In genomic region chr6:169803291-169803811, GRCh38 we compare ENCODE assay signal across 13 cellular contexts. TPM values are rescaled to one million over a fixed set of nuclear protein-coding genes. Genes with fewer than 3 reads are reported as not detected.
DNase-seq lines count a peak whose midpoint lies in the region; ATAC-seq and TF ChIP-seq lines count a peak whose summit lies in the region.
"Had no signal": no experiment of that assay in that cellular context is flagged by ENCODE, and none has a peak within 500 bp of the region (broad histone marks: within the 10 kb centered on the region; RNA-seq: fewer than 3 reads in every experiment).

No MANE protein-coding gene starts in this region.

- TF ChIP-seq CTCF in Peyer's patch (IDR thresholded peaks at IDR 0.05), result no peak

- ATAC-seq in GM18505 (IDR thresholded peaks at IDR 0.05; ENCODE audit: unreplicated experiment) (peak; percentile 55), HG02798 (IDR thresholded peaks at IDR 0.05; ENCODE audit: poor library complexity, unreplicated experiment) (peak; percentile 33), HG03521 (IDR thresholded peaks at IDR 0.05; ENCODE audit: unreplicated experiment) (no peak)
- ATAC-seq in naive thymus-derived CD4-positive, alpha-beta T cell, result peak; percentile 7

- H3K4me1 Mint-ChIP-seq in naive thymus-derived CD4-positive, alpha-beta T cell, result peaks cover 49 to 57% (median 52%) of the 10 kb centered on the region in 7 donors

- no peaks in the 10 kb centered on the region for H3K27me3 ChIP-seq in Peyer's patch
- H3K27me3 ChIP-seq in naive thymus-derived CD4-positive, alpha-beta T cell (ENCODE audit: control insufficient read depth in 2 of 2, insufficient read depth in 2 of 2, low read length in 2 of 2), result no peaks in the 10 kb centered on the region
- H3K27me3 ChIP-seq: transverse colon had no signal

- POLR2A ChIA-PET in naive thymus-derived CD4-positive, alpha-beta T cell (lab: Charles Lee), result no interaction called here

- DNase-seq in Peyer's patch (peak in 2 of 3 donors; percentile 41 to 45), midbrain (lab: John Stamatoyannopoulos, UW) (no peak), NCI-H2171 treated with DMSO at 0.1 percent for 48 hours (lab: John Stamatoyannopoulos, UW) (no peak)
- peak in 4 of 9 donors; percentile 11 to 20 (median 15) for DNase-seq in naive thymus-derived CD4-positive, alpha-beta T cell
- no peak for DNase-seq in NK-92 treated with Interleukin-12 subunit alpha and Interleukin-12 subunit beta, amount 100 ng/mL, for 24 hours (lab: John Stamatoyannopoulos, UW)
- DNase-seq: erythroblast; mesendoderm; NCI-H1092; stimulated activated CD4-positive, alpha-beta T cell treated with anti-CD3 and anti-CD28 coated beads, Interleukin-15, amount 100 ng/mL, for 24 hours; transverse colon had no signal

- peaks cover 0 to 9% (median 4%) of the 10 kb centered on the region in 11 donors for H3K9me3 Mint-ChIP-seq in naive thymus-derived CD4-positive, alpha-beta T cell

- TF ChIP-seq POLR2A in GM18505 (IDR thresholded peaks at IDR 0.05; ENCODE audit: borderline replicate concordance, extremely low read depth, insufficient read depth, insufficient read length) (no peak), Peyer's patch (IDR thresholded peaks at IDR 0.05) (no peak)

- H3K27ac ChIP-seq in Peyer's patch, result no peak overlapping the region
- H3K27ac ChIP-seq in naive thymus-derived CD4-positive, alpha-beta T cell (ENCODE audit: low read depth, low read length), result no peak overlapping the region
- H3K27ac ChIP-seq: transverse colon had no signal

- H3K36me3 ChIP-seq in Peyer's patch, result no peaks in the 10 kb centered on the region
- H3K36me3 ChIP-seq in naive thymus-derived CD4-positive, alpha-beta T cell (ENCODE audit: control insufficient read depth in 2 of 3, insufficient read depth in 3 of 3, low read length in 3 of 3), result no peaks in the 10 kb centered on the region
- H3K36me3 ChIP-seq: transverse colon had no signal

- no peaks in the 10 kb centered on the region for H3K4me1 ChIP-seq in Peyer's patch
- peaks cover 25 to 41% of the 10 kb centered on the region in 2 donors for H3K4me1 ChIP-seq in naive thymus-derived CD4-positive, alpha-beta T cell (ENCODE audit: control insufficient read depth in 2 of 2, insufficient read depth in 2 of 2, low read length in 2 of 2)

- no peaks in the 10 kb centered on the region for H3K36me3 Mint-ChIP-seq in naive thymus-derived CD4-positive, alpha-beta T cell

- H3K27me3 Mint-ChIP-seq in naive thymus-derived CD4-positive, alpha-beta T cell, result peaks cover 35 to 46% (median 42%) of the 10 kb centered on the region in 5 donors

- H3K4me3 Mint-ChIP-seq in naive thymus-derived CD4-positive, alpha-beta T cell, result peak overlapping the region in 9 of 10 donors; percentile 0 to 61 (median 41)

- H3K9me3 ChIP-seq in Peyer's patch, result no peaks in the 10 kb centered on the region
- no peaks in the 10 kb centered on the region for H3K9me3 ChIP-seq in naive thymus-derived CD4-positive, alpha-beta T cell (ENCODE audit: control insufficient read depth in 2 of 3, low read length in 3 of 3)
- H3K9me3 ChIP-seq: transverse colon had no signal

- CTCF ChIA-PET in naive thymus-derived CD4-positive, alpha-beta T cell (lab: Charles Lee), result interaction anchor here (1.2 to 4.5 kb wide), 2 partner anchors 13 to 29 kb away, joined by 4 to 25 read pairs; no protein-coding TSS in a partner anchor

- peak overlapping the region in 3 of 9 donors; percentile 0 to 1 (median 1) for H3K27ac Mint-ChIP-seq in naive thymus-derived CD4-positive, alpha-beta T cell

- H3K4me3 ChIP-seq in Peyer's patch, result no peak overlapping the region
- H3K4me3 ChIP-seq in naive thymus-derived CD4-positive, alpha-beta T cell (ENCODE audit: low read length), result no peak overlapping the region
- H3K4me3 ChIP-seq: transverse colon had no signal

- intact Hi-C loops in naive thymus-derived CD4-positive, alpha-beta T cell (cut with micrococcal nuclease), result no loop called here

RNA-seq across cellular contexts. Expression of gene ERMARD, which starts 51.9 kb away (rescaled TPM):
- total RNA-seq in Peyer's patch, result 10 to 100 TPM; 21.7 to 82.5 (median 32.6) TPM
- 10 to 100 TPM; 30.3 to 43.7 (median 35.7) TPM for total RNA-seq in naive thymus-derived CD4-positive, alpha-beta T cell
- polyA plus RNA-seq in naive thymus-derived CD4-positive, alpha-beta T cell, result 10 to 100 TPM in 1 of 2 donors, 1 to 10 TPM in 1; 5.5 to 18.5 TPM

RNA-seq across cellular contexts. Expression of gene DYNLT2, which starts 52.0 kb away (rescaled TPM):
- total RNA-seq in Peyer's patch, result 1 to 10 TPM; 3.9 to 6.0 (median 4.0) TPM
- 1 to 10 TPM; 2.5 to 4.7 (median 4.1) TPM for total RNA-seq in naive thymus-derived CD4-positive, alpha-beta T cell
- 1 to 10 TPM in 1 of 2 donors, under 1 TPM in 1; 0.58 to 1.6 TPM for polyA plus RNA-seq in naive thymus-derived CD4-positive, alpha-beta T cell

Comparison
In these comparisons a context has a peak if more than half of its experiments do, and no peak if none do; other contexts are left out.
1. DNase-seq: peak in Peyer's patch (2 of 3); none in NK-92 treated with Interleukin-12 subunit alpha and Interleukin-12 subunit beta, amount 100 ng/mL, for 24 hours (single experiment), midbrain (single experiment) and NCI-H2171 treated with DMSO at 0.1 percent for 48 hours (single experiment).